22 cellular contexts compared by ENCODE assay signal in the genomic region with DNA sequence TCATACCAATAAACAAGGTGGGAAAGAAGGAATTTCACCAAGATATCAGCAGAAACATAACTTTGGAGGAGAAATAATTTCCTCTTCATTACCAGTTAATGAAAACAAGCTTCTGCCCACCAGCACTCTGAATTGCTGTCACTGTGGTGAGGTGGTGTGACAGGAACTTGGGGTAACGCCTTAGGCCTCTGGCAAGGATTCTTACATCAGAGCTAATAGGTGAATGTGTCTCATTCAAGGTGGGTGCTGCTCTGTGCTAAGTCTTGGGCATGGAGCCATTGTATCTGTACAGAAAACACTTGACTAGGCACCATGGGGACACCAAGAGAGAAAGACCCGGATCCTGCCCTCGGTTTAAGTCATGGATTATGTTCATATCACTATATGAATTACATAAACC.
"Had no signal": no experiment of that assay in that cellular context is flagged by ENCODE, and none has a peak within 500 bp of the region (broad histone marks: within the 10 kb centered on the region; RNA-seq: fewer than 3 reads in every experiment).

No MANE protein-coding gene starts in this region.

- H3K9me3 Mint-ChIP-seq: neural progenitor cell had no signal

- H3K4me3 Mint-ChIP-seq: nephron, neural progenitor cell had no signal

- H3K27ac Mint-ChIP-seq: nephron, neural progenitor cell, progenitor cell of endocrine pancreas had no signal

- H3K4me1 Mint-ChIP-seq: nephron, neural progenitor cell had no signal

- H3K36me3 Mint-ChIP-seq: neural progenitor cell had no signal

- DNase-seq: effector CD8-positive, alpha-beta T cell; erythroblast; esophagus squamous epithelium; foreskin melanocyte; glutamatergic neuron; hypothalamus; left ventricle myocardium superior; lower lobe of right lung; mesenchymal stem cell; midbrain; small intestine; stimulated activated CD4-positive, alpha-beta T cell treated with anti-CD3 and anti-CD28 coated beads, Interleukin-15, amount 100 ng/mL, for 24 hours; stimulated activated CD4-positive, alpha-beta T cell treated with anti-CD3 and anti-CD28 coated beads, Interleukin-2, amount 100 ng/mL, for 48 hours; stimulated activated CD8-positive, alpha-beta memory T cell treated with anti-CD3 and anti-CD28 coated beads, Interleukin-4, amount 100 ng/mL, for 48 hours; stimulated activated naive CD4-positive, alpha-beta T cell treated with Interleukin-2 at 50 U/mL for 16 hours; stomach; thyroid gland; trophoblast cell had no signal

- ATAC-seq: left ventricle myocardium superior, lower lobe of right lung, right lobe of liver had no signal
